10 cellular contexts compared by ENCODE assay signal in the genomic region with DNA sequence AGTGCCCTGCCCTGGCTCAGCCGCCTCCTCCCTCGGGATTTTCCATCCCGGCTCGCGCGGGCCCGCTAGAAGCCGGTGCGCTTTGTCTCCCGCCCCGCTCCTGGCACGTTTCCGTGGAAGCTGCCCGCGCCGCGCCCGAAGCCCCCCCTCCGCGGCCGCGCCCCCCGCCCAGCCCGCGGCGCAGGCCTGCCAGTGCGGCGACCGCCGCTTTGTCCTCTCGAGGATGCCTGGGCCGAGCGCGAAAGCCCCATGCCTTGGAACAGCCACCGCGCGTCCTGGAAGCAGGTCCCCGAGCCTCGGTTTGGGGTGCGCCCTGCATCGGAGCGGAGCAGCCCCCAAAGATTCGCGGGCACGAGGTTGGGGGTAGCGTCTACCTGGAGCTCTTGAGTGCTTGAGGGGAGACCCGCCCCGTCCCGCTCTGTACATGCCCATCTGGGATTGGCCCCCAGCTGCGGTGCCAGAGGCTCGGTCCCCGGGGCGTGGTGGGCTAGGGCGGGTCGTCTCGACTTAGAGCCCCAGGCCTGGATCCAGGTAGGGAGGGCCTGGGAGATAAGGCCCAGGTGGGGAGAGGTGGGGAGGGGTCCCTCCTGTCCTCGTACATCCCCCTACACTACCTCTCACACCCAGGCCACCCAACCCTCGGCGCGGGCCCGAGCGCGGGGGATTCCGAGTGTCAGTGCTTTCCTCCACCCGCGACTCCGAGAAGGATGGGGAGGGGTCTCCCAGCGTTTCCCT. TPM values are rescaled to one million over a fixed set of nuclear protein-coding genes. Genes with fewer than 3 reads are reported as not detected.
DNase-seq lines count a peak whose midpoint lies in the region; ATAC-seq and TF ChIP-seq lines count a peak whose summit lies in the region.
"Had no signal": no experiment of that assay in that cellular context is flagged by ENCODE, and none has a peak within 500 bp of the region (broad histone marks: within the 10 kb centered on the region; RNA-seq: fewer than 3 reads in every experiment).

No MANE protein-coding gene starts in this region.

- no peak for TF ChIP-seq EP300 in neural cell (conservative IDR thresholded peaks at IDR 0.05; ENCODE audit: poor library complexity, severe bottlenecking)

- peaks cover 32% of the 10 kb centered on the region for H3K27me3 ChIP-seq in HUES64 (ENCODE audit: insufficient read depth, low read length)
- H3K27me3 ChIP-seq in neural cell (ENCODE audit: insufficient read depth, low read depth, low read length) = no peaks in the 10 kb centered on the region

- H3K27me3 Mint-ChIP-seq in activated CD4-positive, alpha-beta T cell treated with anti-CD3 and anti-CD28 coated beads for 36 hours = peaks cover 21% of the 10 kb centered on the region

- intact Hi-C loops in activated CD4-positive, alpha-beta T cell treated with anti-CD3 and anti-CD28 coated beads for 36 hours (cut with DNase I, micrococcal nuclease) = loop anchor here in 1 of 2 experiments (5.0 kb wide), 2 partner anchors 185 to 730 kb away; a partner anchor contains a TSS

- H3K79me2 ChIP-seq in neural cell (replicated peaks; ENCODE audit: insufficient read depth, low read length) = peaks cover 59% of the 10 kb centered on the region

- no peak overlapping the region for H3K27ac Mint-ChIP-seq in activated CD4-positive, alpha-beta T cell treated with anti-CD3 and anti-CD28 coated beads for 36 hours

- peak overlapping the region; percentile 21; the same call in 1 of the 2 replicates for H3K4me3 ChIP-seq in HUES64 (ENCODE audit: low read length)
- H3K4me3 ChIP-seq in coronary artery = peak overlapping the region; percentile 75
- peak overlapping the region; percentile 97 for H3K4me3 ChIP-seq in neural cell (ENCODE audit: low read length)

- ATAC-seq in activated CD4-positive, alpha-beta T cell treated with anti-CD3 and anti-CD28 coated beads for 36 hours = no peak

- H2AFZ ChIP-seq in neural cell (ENCODE audit: low read depth, low read length) = peak overlapping the region; percentile 47

- no peaks in the 10 kb centered on the region for H3K9me3 ChIP-seq in HUES64 (ENCODE audit: insufficient read depth, low read depth, low read length)
- no peaks in the 10 kb centered on the region for H3K9me3 ChIP-seq in neural cell (ENCODE audit: low read length)

- H3K4me3 Mint-ChIP-seq in activated CD4-positive, alpha-beta T cell treated with anti-CD3 and anti-CD28 coated beads for 36 hours = no peak overlapping the region

- peak overlapping the region; percentile 94 for H3K4me2 ChIP-seq in neural cell (ENCODE audit: low read length)

- DNase-seq in D341Med (ENCODE audit: low spot score) = peak; percentile 55
- no peak for DNase-seq in coronary artery (ENCODE audit: low spot score)
- no peak for DNase-seq in stimulated activated CD4-positive, alpha-beta T cell treated with anti-CD3 and anti-CD28 coated beads, Interleukin-2, amount 100 ng/mL, for 24 hours
- DNase-seq in activated effector memory CD4-positive, alpha-beta T cell treated with Interleukin-2 at 50 U/mL for 16 hours = no peak
- no peak for DNase-seq in activated CD4-positive, alpha-beta T cell treated with anti-CD3 and anti-CD28 coated beads for 36 hours
- DNase-seq: activated gamma-delta T cell treated with Interleukin-2 at 50 U/mL for 16 hours, IMR-90 had no signal

- CTCF ChIA-PET in activated CD4-positive, alpha-beta T cell treated with anti-CD3 and anti-CD28 coated beads for 36 hours (lab: Charles Lee) = no interaction called here

- no peaks in the 10 kb centered on the region for H3F3A ChIP-seq in neural cell (ENCODE audit: insufficient read depth, low read length, poor library complexity, severe bottlenecking)

- H4K20me1 ChIP-seq in neural cell (ENCODE audit: insufficient read depth) = no peaks in the 10 kb centered on the region

- H3K36me3 ChIP-seq in HUES64 (ENCODE audit: insufficient read depth, low read length) = no peaks in the 10 kb centered on the region
- H3K36me3 ChIP-seq in neural cell (ENCODE audit: insufficient read depth, low read length) = no peaks in the 10 kb centered on the region

- TF ChIP-seq RAD21 in neural cell (conservative IDR thresholded peaks at IDR 0.05) = no peak

- no peaks in the 10 kb centered on the region for H3K4me1 ChIP-seq in HUES64 (ENCODE audit: insufficient read depth, low read length)

- H3K9me2 ChIP-seq in neural cell (ENCODE audit: insufficient read depth, low read length) = no peaks in the 10 kb centered on the region

- 12% methylated on average over 56 of the region's 68 CpGs for WGBS in HUES64

- POLR2A ChIA-PET in activated CD4-positive, alpha-beta T cell treated with anti-CD3 and anti-CD28 coated beads for 36 hours (lab: Charles Lee) = no interaction called here

- no peaks in the 10 kb centered on the region for H3K9me3 Mint-ChIP-seq in activated CD4-positive, alpha-beta T cell treated with anti-CD3 and anti-CD28 coated beads for 36 hours (ENCODE audit: low read depth)

- H3K36me3 Mint-ChIP-seq in activated CD4-positive, alpha-beta T cell treated with anti-CD3 and anti-CD28 coated beads for 36 hours (ENCODE audit: low read depth) = no peaks in the 10 kb centered on the region

- H3K27ac ChIP-seq in HUES64 (ENCODE audit: low read depth, low read length) = no peak overlapping the region
- H3K27ac ChIP-seq in coronary artery = no peak overlapping the region
- peak overlapping the region; percentile 90 for H3K27ac ChIP-seq in neural cell (ENCODE audit: low read length)

- H3K9ac ChIP-seq in HUES64 (ENCODE audit: low read depth, low read length) (no peak overlapping the region), neural cell (ENCODE audit: low read length) (peak overlapping the region; percentile 92)

- no peak for TF ChIP-seq CTCF in coronary artery (IDR thresholded peaks at IDR 0.05)
- TF ChIP-seq CTCF in neural cell (IDR thresholded peaks at IDR 0.05; ENCODE audit: poor library complexity, severe bottlenecking) = no peak

- peaks cover 14% of the 10 kb centered on the region for H3K4me1 Mint-ChIP-seq in activated CD4-positive, alpha-beta T cell treated with anti-CD3 and anti-CD28 coated beads for 36 hours

TF ChIP-seq in neural cell, 6 proteins besides CTCF, POLR2A, EP300 and RAD21:
- peak; percentile 31 for TF ChIP-seq MXI1 (conservative IDR thresholded peaks at IDR 0.05; ENCODE audit: poor library complexity, severe bottlenecking)
- TF ChIP-seq, protein P1, sequence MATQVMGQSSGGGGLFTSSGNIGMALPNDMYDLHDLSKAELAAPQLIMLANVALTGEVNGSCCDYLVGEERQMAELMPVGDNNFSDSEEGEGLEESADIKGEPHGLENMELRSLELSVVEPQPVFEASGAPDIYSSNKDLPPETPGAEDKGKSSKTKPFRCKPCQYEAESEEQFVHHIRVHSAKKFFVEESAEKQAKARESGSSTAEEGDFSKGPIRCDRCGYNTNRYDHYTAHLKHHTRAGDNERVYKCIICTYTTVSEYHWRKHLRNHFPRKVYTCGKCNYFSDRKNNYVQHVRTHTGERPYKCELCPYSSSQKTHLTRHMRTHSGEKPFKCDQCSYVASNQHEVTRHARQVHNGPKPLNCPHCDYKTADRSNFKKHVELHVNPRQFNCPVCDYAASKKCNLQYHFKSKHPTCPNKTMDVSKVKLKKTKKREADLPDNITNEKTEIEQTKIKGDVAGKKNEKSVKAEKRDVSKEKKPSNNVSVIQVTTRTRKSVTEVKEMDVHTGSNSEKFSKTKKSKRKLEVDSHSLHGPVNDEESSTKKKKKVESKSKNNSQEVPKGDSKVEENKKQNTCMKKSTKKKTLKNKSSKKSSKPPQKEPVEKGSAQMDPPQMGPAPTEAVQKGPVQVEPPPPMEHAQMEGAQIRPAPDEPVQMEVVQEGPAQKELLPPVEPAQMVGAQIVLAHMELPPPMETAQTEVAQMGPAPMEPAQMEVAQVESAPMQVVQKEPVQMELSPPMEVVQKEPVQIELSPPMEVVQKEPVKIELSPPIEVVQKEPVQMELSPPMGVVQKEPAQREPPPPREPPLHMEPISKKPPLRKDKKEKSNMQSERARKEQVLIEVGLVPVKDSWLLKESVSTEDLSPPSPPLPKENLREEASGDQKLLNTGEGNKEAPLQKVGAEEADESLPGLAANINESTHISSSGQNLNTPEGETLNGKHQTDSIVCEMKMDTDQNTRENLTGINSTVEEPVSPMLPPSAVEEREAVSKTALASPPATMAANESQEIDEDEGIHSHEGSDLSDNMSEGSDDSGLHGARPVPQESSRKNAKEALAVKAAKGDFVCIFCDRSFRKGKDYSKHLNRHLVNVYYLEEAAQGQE (IDR thresholded peaks at IDR 0.05; ENCODE audit: borderline replicate concordance) = no peak
- TF ChIP-seq TAF1 (IDR thresholded peaks at IDR 0.05; ENCODE audit: low read depth) = peak; percentile 18
- no peak for TF ChIP-seq POLR2AphosphoS5 (IDR thresholded peaks at IDR 0.05)

RNA-seq across cellular contexts. Expression of a gene that starts 1.2 kb away (rescaled TPM):
- polyA plus RNA-seq in HUES64 (2013, experiment 1 of 2) = 0.45 TPM
- 1.1 TPM for polyA plus RNA-seq in HUES64 (2013, experiment 2 of 2)
- polyA plus RNA-seq in neural cell = 38.2 and 42.7 TPM in 2 replicates
- 91.0 and 97.9 TPM in 2 replicates for polyA minus RNA-seq in neural cell
- under 1 TPM; 0.07 to 0.37 TPM for total RNA-seq in activated CD4-positive, alpha-beta T cell treated with anti-CD3 and anti-CD28 coated beads for 36 hours
- total RNA-seq: H4, IMR-90 had no signal
- polyA plus RNA-seq: IMR-90 had no signal

Comparison
In these comparisons a context has a peak if more than half of its experiments do, and no peak if none do; other contexts are left out.
1. H3K4me3 ChIP-seq: peak in every context shown above with its lines; median percentile 97 in neural cell; 75 in coronary artery; 21 in HUES64.